ENCODE assay signal across 6 cellular contexts in the genomic region with DNA sequence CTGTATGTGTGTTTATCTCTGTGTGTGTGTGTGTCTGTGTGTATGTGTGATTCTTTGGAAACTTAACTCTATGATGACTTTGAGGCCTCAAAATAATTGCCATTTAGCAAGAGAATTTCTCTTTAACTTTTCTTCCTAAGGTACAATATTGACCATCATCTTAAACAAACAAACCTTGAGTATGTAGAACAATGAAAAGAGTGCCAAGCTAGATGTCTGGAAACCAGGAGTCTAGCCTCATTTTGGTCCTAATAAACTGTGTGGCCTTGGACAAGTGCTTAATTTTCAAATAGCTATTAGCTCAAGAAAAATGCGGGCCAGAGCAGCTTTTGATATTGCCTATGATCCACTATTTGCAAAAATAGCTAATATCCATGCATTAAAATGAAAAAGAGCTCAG.
"Had no signal": no experiment of that assay in that cellular context is flagged by ENCODE, and none has a peak within 500 bp of the region (broad histone marks: within the 10 kb centered on the region; RNA-seq: fewer than 3 reads in every experiment).

No MANE protein-coding gene starts in this region.

- FAIRE-seq: HepG2, HTR-8/SVneo, K562 had no signal

- DNase-seq: IMR-90, KBM-7, KG1 had no signal
